Comparison of ENCODE assay signal across 8 cellular contexts in the genomic region with DNA sequence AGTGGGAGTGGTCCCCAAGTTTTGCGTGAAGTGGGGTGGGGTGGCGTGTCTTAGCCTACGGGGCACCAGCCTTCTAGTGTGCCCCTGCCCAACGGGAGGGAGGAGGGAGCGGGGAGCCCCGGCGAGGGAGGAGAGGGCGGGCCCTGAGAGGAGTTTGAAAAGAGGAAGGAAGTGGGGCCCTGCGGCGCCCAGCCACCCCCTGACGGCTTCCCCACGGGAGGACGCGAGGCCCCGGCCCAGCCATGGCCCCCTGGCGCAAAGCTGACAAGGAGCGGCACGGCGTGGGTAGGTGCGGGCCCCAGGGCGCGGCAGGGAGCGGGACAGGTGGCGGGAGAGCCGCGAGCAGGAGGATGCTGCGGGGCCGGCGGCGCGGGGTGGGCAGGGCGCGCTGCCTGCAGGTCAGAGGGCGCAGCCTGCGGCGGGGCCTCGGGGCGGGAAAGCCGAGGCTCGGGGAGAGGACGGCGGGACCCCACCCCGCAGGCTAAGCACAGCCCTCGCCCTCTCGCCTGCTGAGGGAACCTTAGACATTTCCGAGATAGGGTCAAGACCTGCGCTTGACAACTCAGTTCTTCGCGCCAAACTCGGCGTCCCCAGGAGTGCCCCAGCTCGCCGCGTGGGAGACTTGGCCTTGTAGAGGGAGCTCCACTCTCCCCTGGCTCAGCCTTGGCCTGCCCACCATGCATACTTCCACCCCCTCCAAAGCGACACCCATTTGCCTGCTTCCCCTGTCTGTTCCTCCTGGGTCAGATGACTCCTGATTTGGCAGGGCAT. TPM values are rescaled to one million over a fixed set of nuclear protein-coding genes. Genes with fewer than 3 reads are reported as not detected.
A peak's percentile ranks its signal among the peaks of the same experiment; 100 is the strongest.
DNase-seq lines count a peak whose midpoint lies in the region; ATAC-seq, FAIRE-seq and TF ChIP-seq lines count a peak whose summit lies in the region.

A gene (plus strand): TSS at position 191 of the 771 bp plus-strand sequence. CDS start 52 bp downstream, at position 243.

- TF ChIP-seq POLR2A in uterus (IDR thresholded peaks at IDR 0.05) = no peak

- ATAC-seq in GM18519 (IDR thresholded peaks at IDR 0.05; ENCODE audit: low FRiP score, unreplicated experiment) = peak; percentile 71
- peak; percentile 84 for ATAC-seq in HG02970 (IDR thresholded peaks at IDR 0.05; ENCODE audit: low FRiP score, unreplicated experiment)
- ATAC-seq in activated naive CD8-positive, alpha-beta T cell treated with anti-CD3 and anti-CD28 coated beads, Interleukin-2, amount 10 ng/mL, durations not matched to agents 7 days and 5 days (ENCODE audit: low read depth) = peak; percentile 85

- peaks cover 4% of the 10 kb centered on the region for H3K27me3 Mint-ChIP-seq in activated naive CD8-positive, alpha-beta T cell treated with anti-CD3 and anti-CD28 coated beads, Interleukin-2, amount 10 ng/mL, durations not matched to agents 7 days and 5 days

- H3K27ac ChIP-seq in SU-DHL-6 (ENCODE audit: low read depth, low read length) = peak within 1 kb of the TSS; percentile 81
- no peak within 1 kb of the TSS for H3K27ac ChIP-seq in kidney (ENCODE audit: low read depth in 2 of 2, low read length in 2 of 2)
- no peak within 1 kb of the TSS for H3K27ac ChIP-seq in uterus

- FAIRE-seq in kidney (lab: Jason Lieb, UNC) (no peak), HTR-8/SVneo (lab: Jason Lieb, UNC) (no peak)

- peak within 1 kb of the TSS; percentile 98 for H3K27ac Mint-ChIP-seq in activated naive CD8-positive, alpha-beta T cell treated with anti-CD3 and anti-CD28 coated beads, Interleukin-2, amount 10 ng/mL, durations not matched to agents 7 days and 5 days

- TF ChIP-seq CTCF in SU-DHL-6 (IDR thresholded peaks at IDR 0.05; ENCODE audit: insufficient read depth, low read length, poor library complexity, severe bottlenecking) (no peak), kidney (IDR thresholded peaks at IDR 0.05; ENCODE audit: borderline replicate concordance, extremely low read depth, insufficient read depth) (no peak), uterus (IDR thresholded peaks at IDR 0.05) (no peak)

- H3K9me2 ChIP-seq in SU-DHL-6 (replicated peaks; ENCODE audit: insufficient read depth, low read length) = no peaks in the 10 kb centered on the region

- peaks cover 54% of the 10 kb centered on the region for H3K79me2 ChIP-seq in SU-DHL-6 (ENCODE audit: insufficient read depth, low read length)

- H3K27me3 ChIP-seq in SU-DHL-6 (ENCODE audit: low read length) (no peaks in the 10 kb centered on the region), uterus (no peaks in the 10 kb centered on the region)

- peaks cover 33% of the 10 kb centered on the region for H3K4me1 Mint-ChIP-seq in activated naive CD8-positive, alpha-beta T cell treated with anti-CD3 and anti-CD28 coated beads, Interleukin-2, amount 10 ng/mL, durations not matched to agents 7 days and 5 days

- peak within 1 kb of the TSS; percentile 96 for H3K4me3 Mint-ChIP-seq in activated naive CD8-positive, alpha-beta T cell treated with anti-CD3 and anti-CD28 coated beads, Interleukin-2, amount 10 ng/mL, durations not matched to agents 7 days and 5 days

- peaks cover 39% of the 10 kb centered on the region for H3K36me3 Mint-ChIP-seq in activated naive CD8-positive, alpha-beta T cell treated with anti-CD3 and anti-CD28 coated beads, Interleukin-2, amount 10 ng/mL, durations not matched to agents 7 days and 5 days

- H4K20me1 ChIP-seq in SU-DHL-6 (ENCODE audit: low read depth, low read length) = peaks cover 8% of the 10 kb centered on the region; the same call in 1 of the 2 replicates

- H2AFZ ChIP-seq in SU-DHL-6 (ENCODE audit: low read depth, low read length, severe bottlenecking) = peak within 1 kb of the TSS; percentile 74

- peak; percentile 82 for DNase-seq in activated naive CD8-positive, alpha-beta T cell treated with anti-CD3 and anti-CD28 coated beads, Interleukin-2, amount 10 ng/mL, durations not matched to agents 7 days and 5 days
- DNase-seq in kidney (peak; percentile 83), HTR-8/SVneo (ENCODE audit: insufficient read length, low spot score) (no peak), uterus (no peak)
- peak; percentile 65 for DNase-seq in stimulated activated CD4-positive, alpha-beta T cell treated with anti-CD3 and anti-CD28 coated beads, Interleukin-4, amount 100 ng/mL, for 4 hours

- H3F3A ChIP-seq in SU-DHL-6 (ENCODE audit: insufficient read depth) = peaks cover 5% of the 10 kb centered on the region; the same call in 1 of the 2 replicates

- peak within 1 kb of the TSS; percentile 82 for H3K4me3 ChIP-seq in SU-DHL-6 (ENCODE audit: insufficient read depth, low read length, poor library complexity, severe bottlenecking)
- no peak within 1 kb of the TSS for H3K4me3 ChIP-seq in kidney (ENCODE audit: low read length in 2 of 2)
- no peak within 1 kb of the TSS for H3K4me3 ChIP-seq in uterus

- intact Hi-C loops in kidney (cut with DNase I) = no loop called here
- intact Hi-C loops in uterus (cut with DNase I; ENCODE audit: low total_unique reads) = no loop called here

- no peaks in the 10 kb centered on the region for H3K4me1 ChIP-seq in kidney (ENCODE audit: control insufficient read depth in 1 of 2, insufficient read depth in 1 of 2, low read depth in 1 of 2, low read length in 2 of 2)
- H3K4me1 ChIP-seq in uterus = no peaks in the 10 kb centered on the region

- H3K9me3 Mint-ChIP-seq in activated naive CD8-positive, alpha-beta T cell treated with anti-CD3 and anti-CD28 coated beads, Interleukin-2, amount 10 ng/mL, durations not matched to agents 7 days and 5 days = peaks cover 5% of the 10 kb centered on the region

- H3K9ac ChIP-seq in SU-DHL-6 (ENCODE audit: low read length) (peak within 1 kb of the TSS; percentile 86), kidney (ENCODE audit: low read length in 2 of 2) (no peak within 1 kb of the TSS)

- POLR2A ChIA-PET in activated naive CD8-positive, alpha-beta T cell treated with anti-CD3 and anti-CD28 coated beads, Interleukin-2, amount 10 ng/mL, durations not matched to agents 7 days and 5 days (lab: Charles Lee) = interaction anchor here (0.5 to 3.4 kb wide), 11 partner anchors 13 to 647 kb away, joined by 3 to 39 read pairs (median 3); a partner anchor contains a TSS

- H3K9me3 ChIP-seq in SU-DHL-6 (ENCODE audit: insufficient read depth, low read length) (peaks cover 11% of the 10 kb centered on the region; the same call in 1 of the 2 replicates), kidney (ENCODE audit: control insufficient read depth in 1 of 2, low read length in 2 of 2) (peaks cover 2 to 7% of the 10 kb centered on the region in 2 donors), uterus (no peaks in the 10 kb centered on the region)

- H3K36me3 ChIP-seq in SU-DHL-6 (ENCODE audit: low read length) = peaks cover 20% of the 10 kb centered on the region
- no peaks in the 10 kb centered on the region for H3K36me3 ChIP-seq in kidney (ENCODE audit: control insufficient read depth in 1 of 2, insufficient read depth in 2 of 2, low read length in 2 of 2)
- no peaks in the 10 kb centered on the region for H3K36me3 ChIP-seq in uterus

- peak within 1 kb of the TSS; percentile 94 for H3K4me2 ChIP-seq in SU-DHL-6 (ENCODE audit: low read depth, low read length, poor library complexity, severe bottlenecking)

RNA-seq across cellular contexts. Expression of the gene that starts here (rescaled TPM):
- 100 to 1,000 TPM; 266 to 275 TPM for total RNA-seq in activated naive CD8-positive, alpha-beta T cell treated with anti-CD3 and anti-CD28 coated beads, Interleukin-2, amount 10 ng/mL, durations not matched to agents 7 days and 5 days
- total RNA-seq in kidney (42.0 TPM), uterus (10 to 100 TPM in 1 of 4 donors, 1 to 10 TPM in 3; 2.0 to 17.4 (median 7.5) TPM)
- 1.0 TPM for polyA plus RNA-seq in kidney (ENCODE audit: insufficient read depth, low read depth, low replicate concordance)

Comparison
In these comparisons a context has a peak if more than half of its experiments do, and no peak if none do; other contexts are left out.
1. DNase-seq: peak in activated naive CD8-positive, alpha-beta T cell treated with anti-CD3 and anti-CD28 coated beads, Interleukin-2, amount 10 ng/mL, durations not matched to agents 7 days and 5 days (single experiment), kidney (single experiment) and stimulated activated CD4-positive, alpha-beta T cell treated with anti-CD3 and anti-CD28 coated beads, Interleukin-4, amount 100 ng/mL, for 4 hours (2 of 2); none in HTR-8/SVneo (single experiment) and uterus (0 of 2).
2. Peak in every context shown above with its lines, with median percentiles within 50 percentile points of each other: ATAC-seq.